ENCODE assay signal across 9 cellular contexts in genomic region chr10:22315455-22316285, GRCh38. TPM values are rescaled to one million over a fixed set of nuclear protein-coding genes. Genes with fewer than 3 reads are reported as not detected.
DNase-seq lines count a peak whose midpoint lies in the region; ATAC-seq and TF ChIP-seq lines count a peak whose summit lies in the region.
"Had no signal": no experiment of that assay in that cellular context is flagged by ENCODE, and none has a peak within 500 bp of the region (broad histone marks: within the 10 kb centered on the region; RNA-seq: fewer than 3 reads in every experiment).

No MANE protein-coding gene starts in this region.

- H4K20me1 ChIP-seq in BLaER1 = peaks cover 88% of the 10 kb centered on the region

- H3K27me3 Mint-ChIP-seq in glutamatergic neuron (ENCODE audit: unreplicated experiment) = peaks cover 18% of the 10 kb centered on the region

- no peak for DNase-seq in glutamatergic neuron
- DNase-seq in retina = peak; percentile 92
- no peak for DNase-seq in activated CD8-positive, alpha-beta memory T cell treated with anti-CD3 and anti-CD28 coated beads, Interleukin-2, amount 50 U/mL, for 4 hours
- DNase-seq in NK-92 (lab: John Stamatoyannopoulos, UW; ENCODE audit: unreplicated experiment) = no peak

- peak overlapping the region; percentile 85 for H3K27ac Mint-ChIP-seq in glutamatergic neuron (ENCODE audit: unreplicated experiment)

- H3K4me1 ChIP-seq in BLaER1 = no peaks in the 10 kb centered on the region

- H3K27ac ChIP-seq in BLaER1 (peak overlapping the region; percentile 95), VCaP (peak overlapping the region; percentile 94)

- H3K4me1 Mint-ChIP-seq in glutamatergic neuron (ENCODE audit: low read depth, unreplicated experiment) = peaks cover 4% of the 10 kb centered on the region

- ATAC-seq in GM19023 (IDR thresholded peaks at IDR 0.05; ENCODE audit: unreplicated experiment) (peak; percentile 28), HG03159 (IDR thresholded peaks at IDR 0.05; ENCODE audit: unreplicated experiment) (peak; percentile 24)

- TF ChIP-seq CTCF in VCaP (conservative IDR thresholded peaks at IDR 0.05) (no peak), glutamatergic neuron (IDR thresholded peaks at IDR 0.05; ENCODE audit: partially characterized antibody, unreplicated experiment) (no peak)

- no peaks in the 10 kb centered on the region for H3K9me3 ChIP-seq in BLaER1

- peak overlapping the region; percentile 71 for H3K4me3 ChIP-seq in BLaER1

- H3K4me2 ChIP-seq in BLaER1 = peak overlapping the region; percentile 79

- H3K27me3 ChIP-seq in BLaER1 = peaks cover 99% of the 10 kb centered on the region

- H3K4me3 Mint-ChIP-seq in glutamatergic neuron (ENCODE audit: unreplicated experiment) = peak overlapping the region; percentile 98

- no peaks in the 10 kb centered on the region for H3K36me3 ChIP-seq in BLaER1

- peaks cover 4% of the 10 kb centered on the region for H3K36me3 Mint-ChIP-seq in glutamatergic neuron (ENCODE audit: unreplicated experiment)

- H3K9ac ChIP-seq in BLaER1 = peak overlapping the region; percentile 91

- H3K9me3 Mint-ChIP-seq in glutamatergic neuron (ENCODE audit: unreplicated experiment) = peaks cover 14% of the 10 kb centered on the region

RNA-seq across cellular contexts. Expression of gene COMMD3, which starts 0.5 kb away (rescaled TPM):
- total RNA-seq in glutamatergic neuron (ENCODE audit: unreplicated experiment) = 31.7 TPM

RNA-seq across cellular contexts. Expression of gene BMI1, which starts 5.2 kb away (rescaled TPM):
- 23.3 TPM for total RNA-seq in glutamatergic neuron (ENCODE audit: unreplicated experiment)

RNA-seq across cellular contexts. Expression of gene SPAG6, which starts 29.6 kb away (rescaled TPM):
- total RNA-seq in glutamatergic neuron (ENCODE audit: unreplicated experiment) = not detected
- total RNA-seq: SK-MEL-5 had no signal
